Comparison of ENCODE assay signal across 9 cellular contexts in the genomic region with DNA sequence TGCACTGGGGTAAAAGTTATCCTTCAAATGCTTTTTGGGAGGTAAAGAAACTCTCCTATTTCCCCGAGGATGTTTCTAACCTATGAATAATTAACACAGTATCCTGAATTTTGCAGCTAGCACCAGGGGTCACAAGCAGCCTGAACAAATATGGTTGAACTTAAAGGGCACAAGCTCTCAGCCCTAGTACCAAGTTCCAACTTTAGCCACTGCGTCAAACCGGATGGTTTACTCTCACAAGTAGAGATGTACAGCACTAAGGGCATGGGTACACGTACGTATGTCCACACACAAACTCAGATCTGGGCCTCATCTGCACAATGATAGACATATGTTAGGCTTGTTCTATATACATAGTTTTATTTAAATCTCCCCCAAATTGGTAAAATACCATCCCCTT. TPM values are rescaled to one million over a fixed set of nuclear protein-coding genes. Genes with fewer than 3 reads are reported as not detected.
DNase-seq lines count a peak whose midpoint lies in the region; ATAC-seq and TF ChIP-seq lines count a peak whose summit lies in the region.
"Had no signal": no experiment of that assay in that cellular context is flagged by ENCODE, and none has a peak within 500 bp of the region (broad histone marks: within the 10 kb centered on the region; RNA-seq: fewer than 3 reads in every experiment).

No MANE protein-coding gene starts in this region.

- H3K36me3 ChIP-seq in gastrocnemius medialis = no peaks in the 10 kb centered on the region
- H3K36me3 ChIP-seq in mammary epithelial cell (ENCODE audit: insufficient read depth, low read length) = no peaks in the 10 kb centered on the region

- H3K27ac ChIP-seq in gastrocnemius medialis (no peak overlapping the region), mammary epithelial cell (ENCODE audit: insufficient read depth, low read depth, low read length) (no peak overlapping the region)
- H3K27ac ChIP-seq: PC-9 had no signal

- H3K9me3 ChIP-seq in gastrocnemius medialis (no peaks in the 10 kb centered on the region), mammary epithelial cell (replicated peaks; ENCODE audit: insufficient read depth, low read length) (no peaks in the 10 kb centered on the region)

- peaks cover 73% of the 10 kb centered on the region for H3K4me1 Mint-ChIP-seq in activated naive CD4-positive, alpha-beta T cell treated with anti-CD3 and anti-CD28 coated beads, Interleukin-2, amount 50 U/mL, for 24 hours
- H3K4me1 Mint-ChIP-seq in activated CD4-positive, alpha-beta memory T cell treated with anti-CD3 and anti-CD28 coated beads for 36 hours (ENCODE audit: low read depth) = peaks cover 68% of the 10 kb centered on the region

- DNase-seq in activated naive CD4-positive, alpha-beta T cell treated with Interleukin-2 at 50 U/mL for 16 hours = no peak
- DNase-seq in activated CD4-positive, alpha-beta memory T cell treated with anti-CD3 and anti-CD28 coated beads for 36 hours = no peak
- DNase-seq in islet precursor cell = peak; percentile 4
- no peak for DNase-seq in epidermal melanocyte (ENCODE audit: insufficient read length, low spot score)
- no peak for DNase-seq in gastrocnemius medialis
- DNase-seq in AG08395 (ENCODE audit: low spot score) = no peak
- no peak for DNase-seq in mammary epithelial cell

- H3K9me3 Mint-ChIP-seq in activated naive CD4-positive, alpha-beta T cell treated with anti-CD3 and anti-CD28 coated beads, Interleukin-2, amount 50 U/mL, for 24 hours = no peaks in the 10 kb centered on the region
- no peaks in the 10 kb centered on the region for H3K9me3 Mint-ChIP-seq in activated CD4-positive, alpha-beta memory T cell treated with anti-CD3 and anti-CD28 coated beads for 36 hours

- peak overlapping the region; percentile 97 for H3K4me3 Mint-ChIP-seq in activated naive CD4-positive, alpha-beta T cell treated with anti-CD3 and anti-CD28 coated beads, Interleukin-2, amount 50 U/mL, for 24 hours
- H3K4me3 Mint-ChIP-seq in activated CD4-positive, alpha-beta memory T cell treated with anti-CD3 and anti-CD28 coated beads for 36 hours = peak overlapping the region; percentile 100

- TF ChIP-seq POLR2A in gastrocnemius medialis (IDR thresholded peaks at IDR 0.05) = no peak

- CTCF ChIA-PET in activated CD4-positive, alpha-beta memory T cell treated with anti-CD3 and anti-CD28 coated beads for 36 hours (lab: Charles Lee) = interaction anchor here (1.0 to 6.7 kb wide), 6 partner anchors 13 to 88 kb away, joined by 3 to 59 read pairs (median 5); no protein-coding TSS in a partner anchor
- CTCF ChIA-PET in mammary epithelial cell (lab: Charles Lee; ENCODE audit: low non-redundant PET) = no interaction called here

- H3K36me3 Mint-ChIP-seq in activated naive CD4-positive, alpha-beta T cell treated with anti-CD3 and anti-CD28 coated beads, Interleukin-2, amount 50 U/mL, for 24 hours = peaks cover 19% of the 10 kb centered on the region
- peaks cover 51% of the 10 kb centered on the region for H3K36me3 Mint-ChIP-seq in activated CD4-positive, alpha-beta memory T cell treated with anti-CD3 and anti-CD28 coated beads for 36 hours

- POLR2A ChIA-PET in activated CD4-positive, alpha-beta memory T cell treated with anti-CD3 and anti-CD28 coated beads for 36 hours (lab: Charles Lee) = interaction anchor here (0.7 to 1.6 kb wide), 3 partner anchors 13 to 478 kb away, joined by 3 to 5 read pairs (median 3); no protein-coding TSS in a partner anchor

- H3K4me1 ChIP-seq in gastrocnemius medialis = peaks cover 0 to 4% of the 10 kb centered on the region in 2 donors
- H3K4me1 ChIP-seq in mammary epithelial cell (ENCODE audit: insufficient read depth, low read length) = peaks cover 3% of the 10 kb centered on the region

- intact Hi-C loops in activated CD4-positive, alpha-beta memory T cell treated with anti-CD3 and anti-CD28 coated beads for 36 hours (cut with micrococcal nuclease) = no loop called here
- intact Hi-C loops in gastrocnemius medialis (cut with DNase I; ENCODE audit: low total_unique reads) = no loop called here
- intact Hi-C loops in mammary epithelial cell (cut with micrococcal nuclease) = no loop called here

- no peaks in the 10 kb centered on the region for H3K79me2 ChIP-seq in mammary epithelial cell (ENCODE audit: insufficient read depth, low read length)

- H4K20me1 ChIP-seq in mammary epithelial cell (ENCODE audit: insufficient read depth, low read length) = no peaks in the 10 kb centered on the region

- no peaks in the 10 kb centered on the region for H3K27me3 Mint-ChIP-seq in activated naive CD4-positive, alpha-beta T cell treated with anti-CD3 and anti-CD28 coated beads, Interleukin-2, amount 50 U/mL, for 24 hours
- H3K27me3 Mint-ChIP-seq in activated CD4-positive, alpha-beta memory T cell treated with anti-CD3 and anti-CD28 coated beads for 36 hours = no peaks in the 10 kb centered on the region

- ATAC-seq in gastrocnemius medialis = no peak

- H3K27ac Mint-ChIP-seq in activated naive CD4-positive, alpha-beta T cell treated with anti-CD3 and anti-CD28 coated beads, Interleukin-2, amount 50 U/mL, for 24 hours = peak overlapping the region; percentile 99
- peak overlapping the region; percentile 100 for H3K27ac Mint-ChIP-seq in activated CD4-positive, alpha-beta memory T cell treated with anti-CD3 and anti-CD28 coated beads for 36 hours

- peaks cover 6 to 10% (median 6%) of the 10 kb centered on the region in 3 donors for H3K27me3 ChIP-seq in gastrocnemius medialis
- no peaks in the 10 kb centered on the region for H3K27me3 ChIP-seq in mammary epithelial cell (ENCODE audit: insufficient read depth, low read length)

- no peak for TF ChIP-seq CTCF in gastrocnemius medialis (IDR thresholded peaks at IDR 0.05 in 4 of 5, conservative IDR thresholded peaks at IDR 0.05 in 1 of 5)
- TF ChIP-seq CTCF in mammary epithelial cell (conservative IDR thresholded peaks at IDR 0.05 in 1 of 2, IDR thresholded peaks at IDR 0.05 in 1 of 2; ENCODE audit: extremely low read depth in 1 of 2, insufficient read depth in 1 of 2, low read depth in 1 of 2, low read length in 2 of 2) = no peak

- H3K4me3 ChIP-seq in gastrocnemius medialis = no peak overlapping the region
- no peak overlapping the region for H3K4me3 ChIP-seq in mammary epithelial cell (replicated peaks in 1 of 3; ENCODE audit: insufficient read depth in 1 of 3, low read depth in 2 of 3, low read length in 3 of 3)
- H3K4me3 ChIP-seq: PC-9 had no signal

- no TSS peak for BruUV-seq in mammary epithelial cell (replicated peaks; lab: Mats Ljungman, UMichigan)

- no peak overlapping the region for H2AFZ ChIP-seq in mammary epithelial cell (ENCODE audit: low read depth, low read length)
- H2AFZ ChIP-seq: PC-9 had no signal

- 94% methylated on average over 5 of the region's 5 CpGs for WGBS in mammary epithelial cell (ENCODE audit: low coverage, missing lambda C conversion rate)

- H3K9ac ChIP-seq in mammary epithelial cell (ENCODE audit: insufficient read depth, low read length) = no peak overlapping the region

- dilution Hi-C loops in mammary epithelial cell (cut with HindIII; ENCODE audit: low sequenced_read_pairs) = no loop called here

- H3K4me2 ChIP-seq in mammary epithelial cell (ENCODE audit: insufficient read depth, low read depth, low read length) = no peak overlapping the region

- in situ Hi-C loops in gastrocnemius medialis (cut with MboI; ENCODE audit: low sequenced_read_pairs in 4 of 4) = loop anchor here in 2 of 4 donors (10.0 kb wide), 1 partner anchor 88 kb away; no protein-coding TSS in a partner anchor
- in situ Hi-C loops in mammary epithelial cell (cut with MboI; ENCODE audit: low sequenced_read_pairs in 2 of 2) = no loop called here

RNA-seq across cellular contexts. Expression of a gene that starts 4.7 kb away (rescaled TPM):
- total RNA-seq in activated CD4-positive, alpha-beta memory T cell treated with anti-CD3 and anti-CD28 coated beads for 36 hours = 10 to 100 TPM; 73.0 to 74.7 TPM
- total RNA-seq in gastrocnemius medialis (1 to 10 TPM; 1.1 to 2.7 (median 2.1) TPM), mammary epithelial cell (1 to 10 TPM; 2.0 to 4.7 TPM)
- polyA plus RNA-seq in mammary epithelial cell = 1.4 TPM
- 0.47 TPM for polyA minus RNA-seq in mammary epithelial cell

Comparison
In these comparisons a context has a peak if more than half of its experiments do, and no peak if none do; other contexts are left out.
1. RNA of a gene that starts 4.7 kb away (total RNA-seq): 73.0 to 74.7 TPM in activated CD4-positive, alpha-beta memory T cell treated with anti-CD3 and anti-CD28 coated beads for 36 hours; 2.0 to 4.7 TPM in mammary epithelial cell and 1.1 to 2.7 TPM in gastrocnemius medialis; every median in the first group is over 10 times any median in the second.